24 cellular contexts compared by ENCODE assay signal in genomic region chr19:11102944-11103343, GRCh38. TPM values are rescaled to one million over a fixed set of nuclear protein-coding genes. Genes with fewer than 3 reads are reported as not detected.
A peak's percentile ranks its signal among the peaks of the same experiment; 100 is the strongest.
DNase-seq lines count a peak whose midpoint lies in the region; ATAC-seq, FAIRE-seq and TF ChIP-seq lines count a peak whose summit lies in the region.
"Had no signal": no experiment of that assay in that cellular context is flagged by ENCODE, and none has a peak within 500 bp of the region (broad histone marks: within the 10 kb centered on the region; RNA-seq: fewer than 3 reads in every experiment).

No MANE protein-coding gene starts in this region.

- H3K36me3 Mint-ChIP-seq in endothelial cell (ENCODE audit: low read depth, unreplicated experiment) = peaks cover 44% of the 10 kb centered on the region
- H3K36me3 Mint-ChIP-seq in T-helper 2 cell treated with Interferon-gamma antibody and Interleukin-4, amounts not matched to agents 5 μg/mL and 100 μg/mL, for 36 hours (ENCODE audit: low read depth) = peaks cover 58% of the 10 kb centered on the region
- H3K36me3 Mint-ChIP-seq: IgD-negative memory B cell had no signal

- peaks cover 4% of the 10 kb centered on the region for H3K27me3 Mint-ChIP-seq in endothelial cell (ENCODE audit: unreplicated experiment)
- no peaks in the 10 kb centered on the region for H3K27me3 Mint-ChIP-seq in T-helper 2 cell treated with Interferon-gamma antibody and Interleukin-4, amounts not matched to agents 5 μg/mL and 100 μg/mL, for 36 hours (ENCODE audit: low read depth)
- H3K27me3 Mint-ChIP-seq: activated naive CD8-positive, alpha-beta T cell treated with anti-CD3 and anti-CD28 coated beads, Interleukin-2, amount 50 U/mL, for 24 hours had no signal

- peak overlapping the region; percentile 25 for H3K4me3 Mint-ChIP-seq in endothelial cell (ENCODE audit: unreplicated experiment)
- H3K4me3 Mint-ChIP-seq in T-helper 2 cell treated with Interferon-gamma antibody and Interleukin-4, amounts not matched to agents 5 μg/mL and 100 μg/mL, for 36 hours = no peak overlapping the region
- H3K4me3 Mint-ChIP-seq: activated naive CD8-positive, alpha-beta T cell treated with anti-CD3 and anti-CD28 coated beads, Interleukin-2, amount 50 U/mL, for 24 hours; IgD-negative memory B cell had no signal

- peaks cover 60 to 90% (median 83%) of the 10 kb centered on the region in 4 donors for H3K36me3 ChIP-seq in stomach

- H3K4me1 ChIP-seq in stomach = peaks cover 0 to 40% (median 8%) of the 10 kb centered on the region in 4 donors
- H3K4me1 ChIP-seq: transverse colon had no signal

- no peak overlapping the region for H3K27ac Mint-ChIP-seq in endothelial cell (ENCODE audit: unreplicated experiment)
- no peak overlapping the region for H3K27ac Mint-ChIP-seq in T-helper 2 cell treated with Interferon-gamma antibody and Interleukin-4, amounts not matched to agents 5 μg/mL and 100 μg/mL, for 36 hours
- H3K27ac Mint-ChIP-seq: activated naive CD8-positive, alpha-beta T cell treated with anti-CD3 and anti-CD28 coated beads, Interleukin-2, amount 50 U/mL, for 24 hours had no signal

- no peaks in the 10 kb centered on the region for H3K9me3 Mint-ChIP-seq in endothelial cell (ENCODE audit: unreplicated experiment)
- H3K9me3 Mint-ChIP-seq in T-helper 2 cell treated with Interferon-gamma antibody and Interleukin-4, amounts not matched to agents 5 μg/mL and 100 μg/mL, for 36 hours = peaks cover 4% of the 10 kb centered on the region
- H3K9me3 Mint-ChIP-seq: activated naive CD8-positive, alpha-beta T cell treated with anti-CD3 and anti-CD28 coated beads, Interleukin-2, amount 50 U/mL, for 24 hours had no signal

- peaks cover 8% of the 10 kb centered on the region for H3K4me1 Mint-ChIP-seq in endothelial cell (ENCODE audit: unreplicated experiment)
- H3K4me1 Mint-ChIP-seq in T-helper 2 cell treated with Interferon-gamma antibody and Interleukin-4, amounts not matched to agents 5 μg/mL and 100 μg/mL, for 36 hours (ENCODE audit: low read depth) = peaks cover 13% of the 10 kb centered on the region
- H3K4me1 Mint-ChIP-seq: IgD-negative memory B cell had no signal

- intact Hi-C loops in stomach (cut with DNase I; ENCODE audit: low total_unique reads) = no loop called here

- H3K27ac ChIP-seq in RWPE1 (peak overlapping the region; percentile 80), stomach (peak overlapping the region; percentile 2 to 65 (median 24))
- H3K27ac ChIP-seq: BLaER1 treated with 17β-estradiol and CSF1 and Interleukin-3, amounts not matched to agents 10 nM and 100 nM; gastroesophageal sphincter; GM23248; transverse colon had no signal

- 37 to 80% (median 53%) methylated on average over 13 to 16 of the region's 16 CpGs for WGBS in stomach, 5 donors

- no peak for ATAC-seq in HG03159 (IDR thresholded peaks at IDR 0.05; ENCODE audit: unreplicated experiment)
- ATAC-seq: activated naive CD8-positive, alpha-beta T cell treated with anti-CD3 and anti-CD28 coated beads, Interleukin-2, amount 50 U/mL, for 24 hours; gastroesophageal sphincter had no signal

- DNase-seq in RWPE1 (ENCODE audit: low spot score) = no peak
- no peak for DNase-seq in endothelial cell (ENCODE audit: low spot score)
- peak; percentile 58 for DNase-seq in medulla oblongata (ENCODE audit: extremely low spot score)
- peak; percentile 49 for DNase-seq in stomach
- no peak for DNase-seq in T-helper 2 cell treated with Interferon-gamma antibody and Interleukin-4, amounts not matched to agents 5 μg/mL and 100 μg/mL, for 36 hours (ENCODE audit: low spot score)
- no peak for DNase-seq in D721Med (ENCODE audit: insufficient read length, low spot score)
- DNase-seq: activated CD4-positive, alpha-beta T cell treated with anti-CD3 and anti-CD28 coated beads, Interleukin-2, amount 50 U/mL, for 1 hour; activated CD4-positive, CD25-positive, alpha-beta regulatory T cell; activated gamma-delta T cell treated with Interleukin-2 at 50 U/mL for 16 hours; activated naive CD8-positive, alpha-beta T cell treated with anti-CD3 and anti-CD28 coated beads, Interleukin-2, amount 50 U/mL, for 24 hours; activated T-cell treated with anti-CD3 and anti-CD28 coated beads, Interleukin-2, amount 50 U/mL, for 1 hour; DMS79 treated with DMSO at 0.1 percent for 48 hours; GDM1; GM23248; mesendoderm; RPMI8226; stimulated activated CD4-positive, alpha-beta T cell treated with anti-CD3 and anti-CD28 coated beads, Interleukin-4, amount 100 ng/mL, for 24 hours; T-helper 1 cell; transverse colon had no signal

- no peak for TF ChIP-seq EP300 in stomach (IDR thresholded peaks at IDR 0.05)

- TF ChIP-seq POLR2A in stomach (IDR thresholded peaks at IDR 0.05) = no peak

- CTCF ChIA-PET in RWPE1 (lab: Yijun Ruan, JAX) = no interaction called here

- no peak for FAIRE-seq in D721Med (lab: Jason Lieb, UNC)

- POLR2A ChIA-PET in RWPE1 (lab: Yijun Ruan, JAX; ENCODE audit: low non-redundant PET) = no interaction called here

- no peaks in the 10 kb centered on the region for H3K27me3 ChIP-seq in stomach
- H3K27me3 ChIP-seq: BLaER1 treated with 17β-estradiol and CSF1 and Interleukin-3, amounts not matched to agents 10 nM and 100 nM; dorsolateral prefrontal cortex; gastroesophageal sphincter; transverse colon had no signal

- no peak overlapping the region for H3K4me3 ChIP-seq in stomach
- H3K4me3 ChIP-seq: BLaER1 treated with 17β-estradiol and CSF1 and Interleukin-3, amounts not matched to agents 10 nM and 100 nM; dorsolateral prefrontal cortex; gastroesophageal sphincter; GM23248; transverse colon had no signal

- no peaks in the 10 kb centered on the region for H3K9me3 ChIP-seq in stomach
- H3K9me3 ChIP-seq: transverse colon had no signal

- TF ChIP-seq CTCF in RWPE1 (conservative IDR thresholded peaks at IDR 0.05; ENCODE audit: low read depth) = no peak
- TF ChIP-seq CTCF in endothelial cell (IDR thresholded peaks at IDR 0.05; ENCODE audit: unreplicated experiment) = no peak
- TF ChIP-seq CTCF in stomach (IDR thresholded peaks at IDR 0.05) = no peak
- no peak for TF ChIP-seq CTCF in D721Med (IDR thresholded peaks at IDR 0.05; ENCODE audit: insufficient read depth, missing control alignments)

RNA-seq across cellular contexts. Expression of gene LDLR, which starts 13.7 kb away (rescaled TPM):
- total RNA-seq in endothelial cell (ENCODE audit: unreplicated experiment) = 158 TPM
- 100 to 1,000 TPM in 4 of 5 donors, 10 to 100 TPM in 1; 45.5 to 626 (median 149) TPM for total RNA-seq in stomach
- 10 to 100 TPM; 23.2 to 36.4 (median 27.6) TPM for polyA plus RNA-seq in stomach

RNA-seq across cellular contexts. Expression of gene SPC24, which starts 52.6 kb away (rescaled TPM):
- 17.0 TPM for total RNA-seq in endothelial cell (ENCODE audit: unreplicated experiment)
- total RNA-seq in stomach = 10 to 100 TPM in 3 of 5 donors, not detected in 2; 11.9 to 20.4 (median 18.7) TPM
- 1 to 10 TPM; 3.7 to 6.5 (median 5.0) TPM for polyA plus RNA-seq in stomach
- polyA plus RNA-seq: IgD-negative memory B cell had no signal

Comparison
In these comparisons a context has a peak if more than half of its experiments do, and no peak if none do; other contexts are left out.
1. DNase-seq: peak in medulla oblongata (single experiment) and stomach (single experiment); none in RWPE1 (single experiment), endothelial cell (single experiment), T-helper 2 cell treated with Interferon-gamma antibody and Interleukin-4, amounts not matched to agents 5 μg/mL and 100 μg/mL, for 36 hours (single experiment) and D721Med (single experiment).